Comparison of ENCODE assay signal across 21 cellular contexts in genomic region chr1:79599257-79599656, GRCh38.
"Had no signal": no experiment of that assay in that cellular context is flagged by ENCODE, and none has a peak within 500 bp of the region (broad histone marks: within the 10 kb centered on the region; RNA-seq: fewer than 3 reads in every experiment).

No MANE protein-coding gene starts in this region.

- H3K4me3 ChIP-seq: MG63 had no signal

- DNase-seq: activated CD4-positive, alpha-beta memory T cell treated with anti-CD3 and anti-CD28 coated beads, Interleukin-2, amount 10 ng/mL, durations not matched to agents 7 days and 5 days; activated CD4-positive, alpha-beta T cell treated with anti-CD3 and anti-CD28 coated beads for 36 hours; activated CD4-positive, alpha-beta T cell treated with anti-CD3 and anti-CD28 coated beads, Interleukin-2, amount 50 U/mL, for 1 hour; activated gamma-delta T cell; activated naive CD4-positive, alpha-beta T cell treated with anti-CD3 and anti-CD28 coated beads for 36 hours; activated T-cell treated with anti-CD3 and anti-CD28 coated beads for 4 hours; activated T-cell treated with anti-CD3 and anti-CD28 coated beads, Interleukin-2, amount 50 U/mL, for 48 hours; amygdala; cerebellar nuclear complex; MG63; MV-4-11; NCI-H1092 treated with DMSO at 0.1 percent for 48 hours; NCI-H1436 treated with DMSO at 0.1 percent for 48 hours; NCI-H187; NCI-H2227 treated with DMSO at 0.1 percent for 48 hours; NCI-H510A treated with DMSO at 0.1 percent for 48 hours; NCI-H69; PC-3; SHP77 treated with DMSO at 0.1 percent for 48 hours; T-helper 1 cell had no signal

- ATAC-seq: activated CD4-positive, alpha-beta T cell treated with anti-CD3 and anti-CD28 coated beads for 36 hours; activated T-helper 17 cell treated with anti-CD3 and anti-CD28 coated beads, Interleukin-2, amount 50 U/mL, for 72 hours; PC-3 had no signal
